Comparison of ENCODE assay signal across 2 cellular contexts in the genomic region with DNA sequence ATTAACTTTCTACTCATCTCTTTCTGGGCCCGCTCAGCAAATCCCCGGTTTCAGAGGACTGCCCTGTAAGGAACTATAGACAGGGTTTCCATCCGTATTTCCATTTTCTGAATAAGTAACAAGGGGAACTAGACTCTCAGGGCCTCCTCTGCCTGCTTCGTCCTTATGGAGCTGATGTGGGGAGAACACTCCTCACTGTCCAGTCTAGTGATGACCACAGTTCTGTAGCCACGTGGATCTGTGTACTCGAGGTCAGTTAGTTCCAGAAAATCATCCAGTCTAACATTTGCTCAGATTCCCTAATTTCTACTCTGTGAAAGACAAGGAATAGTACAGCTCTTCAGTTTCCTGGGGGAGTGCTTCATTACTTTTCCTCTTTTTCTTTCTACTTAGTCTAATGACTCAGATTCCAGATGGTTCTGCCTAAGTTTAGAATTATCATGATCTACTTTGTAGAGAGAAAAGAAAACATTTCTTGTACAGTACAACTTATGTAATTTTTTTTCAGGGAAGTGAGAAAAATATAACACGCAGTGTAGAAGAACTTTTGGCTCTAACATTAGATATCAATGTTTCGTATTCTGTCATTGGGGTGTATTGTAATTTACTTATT.
TF ChIP-seq lines count a peak whose summit lies in the region.

No MANE protein-coding gene starts in this region.

TF ChIP-seq in liver, 16 proteins besides CTCF, POLR2A, EP300 and RAD21 (continued from another document):
- TF ChIP-seq, protein P1, sequence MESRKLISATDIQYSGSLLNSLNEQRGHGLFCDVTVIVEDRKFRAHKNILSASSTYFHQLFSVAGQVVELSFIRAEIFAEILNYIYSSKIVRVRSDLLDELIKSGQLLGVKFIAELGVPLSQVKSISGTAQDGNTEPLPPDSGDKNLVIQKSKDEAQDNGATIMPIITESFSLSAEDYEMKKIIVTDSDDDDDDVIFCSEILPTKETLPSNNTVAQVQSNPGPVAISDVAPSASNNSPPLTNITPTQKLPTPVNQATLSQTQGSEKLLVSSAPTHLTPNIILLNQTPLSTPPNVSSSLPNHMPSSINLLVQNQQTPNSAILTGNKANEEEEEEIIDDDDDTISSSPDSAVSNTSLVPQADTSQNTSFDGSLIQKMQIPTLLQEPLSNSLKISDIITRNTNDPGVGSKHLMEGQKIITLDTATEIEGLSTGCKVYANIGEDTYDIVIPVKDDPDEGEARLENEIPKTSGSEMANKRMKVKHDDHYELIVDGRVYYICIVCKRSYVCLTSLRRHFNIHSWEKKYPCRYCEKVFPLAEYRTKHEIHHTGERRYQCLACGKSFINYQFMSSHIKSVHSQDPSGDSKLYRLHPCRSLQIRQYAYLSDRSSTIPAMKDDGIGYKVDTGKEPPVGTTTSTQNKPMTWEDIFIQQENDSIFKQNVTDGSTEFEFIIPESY (IDR thresholded peaks at IDR 0.05) = no peak
- TF ChIP-seq, protein P2, sequence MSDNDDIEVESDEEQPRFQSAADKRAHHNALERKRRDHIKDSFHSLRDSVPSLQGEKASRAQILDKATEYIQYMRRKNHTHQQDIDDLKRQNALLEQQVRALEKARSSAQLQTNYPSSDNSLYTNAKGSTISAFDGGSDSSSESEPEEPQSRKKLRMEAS (IDR thresholded peaks at IDR 0.05) = peak; percentile 31
- no peak for TF ChIP-seq FOXA2 (IDR thresholded peaks at IDR 0.05)
- TF ChIP-seq YY1 (IDR thresholded peaks at IDR 0.05) = no peak
- no peak for TF ChIP-seq FOXA1 (IDR thresholded peaks at IDR 0.05)
- TF ChIP-seq RXRA (IDR thresholded peaks at IDR 0.05) = no peak
- TF ChIP-seq SP1 (IDR thresholded peaks at IDR 0.05) = no peak
- TF ChIP-seq HNF4A (conservative IDR thresholded peaks at IDR 0.05) = peak in 1 of 2 donors; percentile 69
- TF ChIP-seq, protein P3, sequence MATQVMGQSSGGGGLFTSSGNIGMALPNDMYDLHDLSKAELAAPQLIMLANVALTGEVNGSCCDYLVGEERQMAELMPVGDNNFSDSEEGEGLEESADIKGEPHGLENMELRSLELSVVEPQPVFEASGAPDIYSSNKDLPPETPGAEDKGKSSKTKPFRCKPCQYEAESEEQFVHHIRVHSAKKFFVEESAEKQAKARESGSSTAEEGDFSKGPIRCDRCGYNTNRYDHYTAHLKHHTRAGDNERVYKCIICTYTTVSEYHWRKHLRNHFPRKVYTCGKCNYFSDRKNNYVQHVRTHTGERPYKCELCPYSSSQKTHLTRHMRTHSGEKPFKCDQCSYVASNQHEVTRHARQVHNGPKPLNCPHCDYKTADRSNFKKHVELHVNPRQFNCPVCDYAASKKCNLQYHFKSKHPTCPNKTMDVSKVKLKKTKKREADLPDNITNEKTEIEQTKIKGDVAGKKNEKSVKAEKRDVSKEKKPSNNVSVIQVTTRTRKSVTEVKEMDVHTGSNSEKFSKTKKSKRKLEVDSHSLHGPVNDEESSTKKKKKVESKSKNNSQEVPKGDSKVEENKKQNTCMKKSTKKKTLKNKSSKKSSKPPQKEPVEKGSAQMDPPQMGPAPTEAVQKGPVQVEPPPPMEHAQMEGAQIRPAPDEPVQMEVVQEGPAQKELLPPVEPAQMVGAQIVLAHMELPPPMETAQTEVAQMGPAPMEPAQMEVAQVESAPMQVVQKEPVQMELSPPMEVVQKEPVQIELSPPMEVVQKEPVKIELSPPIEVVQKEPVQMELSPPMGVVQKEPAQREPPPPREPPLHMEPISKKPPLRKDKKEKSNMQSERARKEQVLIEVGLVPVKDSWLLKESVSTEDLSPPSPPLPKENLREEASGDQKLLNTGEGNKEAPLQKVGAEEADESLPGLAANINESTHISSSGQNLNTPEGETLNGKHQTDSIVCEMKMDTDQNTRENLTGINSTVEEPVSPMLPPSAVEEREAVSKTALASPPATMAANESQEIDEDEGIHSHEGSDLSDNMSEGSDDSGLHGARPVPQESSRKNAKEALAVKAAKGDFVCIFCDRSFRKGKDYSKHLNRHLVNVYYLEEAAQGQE (IDR thresholded peaks at IDR 0.05) = no peak
TF ChIP-seq in liver: peak in this region for 2.

TF ChIP-seq in HepG2, 621 proteins besides CTCF, POLR2A, EP300 and RAD21 (continued from another document):
- TF ChIP-seq ZNF33A (CRISPR knock-in tag; IDR thresholded peaks at IDR 0.05; ENCODE audit: borderline replicate concordance) (no peak), EEA1 (CRISPR knock-in tag; IDR thresholded peaks at IDR 0.05; ENCODE audit: borderline replicate concordance) (no peak), SIN3B (IDR thresholded peaks at IDR 0.05; ENCODE audit: low read length) (no peak), EHMT2 (IDR thresholded peaks at IDR 0.05; ENCODE audit: borderline replicate concordance, low read depth, low read length) (no peak), ATF7-NPFF (CRISPR knock-in tag; IDR thresholded peaks at IDR 0.05; ENCODE audit: low read depth) (no peak), ZFY (CRISPR knock-in tag; IDR thresholded peaks at IDR 0.05) (no peak)
- TF ChIP-seq, protein P4, sequence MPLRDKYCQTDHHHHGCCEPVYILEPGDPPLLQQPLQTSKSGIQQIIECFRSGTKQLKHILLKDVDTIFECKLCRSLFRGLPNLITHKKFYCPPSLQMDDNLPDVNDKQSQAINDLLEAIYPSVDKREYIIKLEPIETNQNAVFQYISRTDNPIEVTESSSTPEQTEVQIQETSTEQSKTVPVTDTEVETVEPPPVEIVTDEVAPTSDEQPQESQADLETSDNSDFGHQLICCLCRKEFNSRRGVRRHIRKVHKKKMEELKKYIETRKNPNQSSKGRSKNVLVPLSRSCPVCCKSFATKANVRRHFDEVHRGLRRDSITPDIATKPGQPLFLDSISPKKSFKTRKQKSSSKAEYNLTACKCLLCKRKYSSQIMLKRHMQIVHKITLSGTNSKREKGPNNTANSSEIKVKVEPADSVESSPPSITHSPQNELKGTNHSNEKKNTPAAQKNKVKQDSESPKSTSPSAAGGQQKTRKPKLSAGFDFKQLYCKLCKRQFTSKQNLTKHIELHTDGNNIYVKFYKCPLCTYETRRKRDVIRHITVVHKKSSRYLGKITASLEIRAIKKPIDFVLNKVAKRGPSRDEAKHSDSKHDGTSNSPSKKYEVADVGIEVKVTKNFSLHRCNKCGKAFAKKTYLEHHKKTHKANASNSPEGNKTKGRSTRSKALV (CRISPR knock-in tag; IDR thresholded peaks at IDR 0.05) = no peak
